Comparison of ENCODE assay signal across 8 cellular contexts in the genomic region with DNA sequence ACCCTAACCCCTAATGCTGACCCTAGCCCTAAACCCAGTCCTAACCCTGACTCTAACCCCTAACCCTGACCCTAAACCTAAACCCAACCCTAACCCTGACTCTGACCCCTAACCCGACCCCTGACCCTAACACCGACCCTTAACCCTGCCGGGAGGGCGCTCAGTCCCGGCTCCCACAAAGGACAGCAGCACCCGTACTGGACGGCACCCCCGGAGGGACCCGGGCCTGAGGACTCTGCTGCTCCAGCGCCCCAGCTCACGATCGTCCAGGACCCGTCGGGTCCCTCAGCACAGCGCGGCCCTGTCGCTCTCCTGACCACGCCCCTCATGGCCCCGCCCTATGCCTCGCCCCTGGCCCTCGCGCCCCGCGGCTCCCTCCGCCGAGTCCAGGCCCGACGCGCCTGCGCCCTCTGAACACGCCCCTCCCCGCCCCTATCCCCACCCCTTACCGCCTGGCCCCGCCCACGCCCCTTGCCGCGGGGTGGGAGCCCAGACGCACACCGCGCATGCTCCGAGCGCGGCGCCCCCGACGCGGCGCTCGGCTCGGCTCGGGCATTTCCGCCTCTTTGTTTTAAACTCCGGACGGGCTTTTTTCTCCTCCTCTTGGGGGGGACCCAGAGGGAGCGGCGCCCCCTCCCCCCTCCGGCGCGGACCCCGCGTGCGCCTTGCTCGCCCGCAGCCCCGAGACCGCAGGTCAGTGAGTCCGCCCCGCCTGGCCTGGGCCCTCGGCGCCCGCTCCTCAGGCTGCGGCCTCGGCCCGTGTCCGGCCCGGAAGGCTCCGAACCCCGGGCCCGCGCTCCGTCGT. TPM values are rescaled to one million over a fixed set of nuclear protein-coding genes. Genes with fewer than 3 reads are reported as not detected.
DNase-seq lines count a peak whose midpoint lies in the region; ATAC-seq and TF ChIP-seq lines count a peak whose summit lies in the region.

TSS of gene PCGF3 (plus strand) at position 555 of the 805 bp plus-strand sequence. CDS start 27,849 bp downstream, outside the sequence.

- TF ChIP-seq CTCF in GM10266 (IDR thresholded peaks at IDR 0.05; ENCODE audit: control insufficient read depth, insufficient read depth, low read depth, missing control alignments) (no peak), omental fat pad (IDR thresholded peaks at IDR 0.05) (no peak)

- ATAC-seq in HG02623 (IDR thresholded peaks at IDR 0.05; ENCODE audit: unreplicated experiment) (peak; percentile 88), SK-N-SH treated with all-trans-retinoic acid at 6 μM for 48 hours (peak; percentile 96), omental fat pad (ENCODE audit: low FRiP score) (peak; percentile 97)

- peak; percentile 100 for DNase-seq in GM10266 (ENCODE audit: extremely low spot score)
- peak; percentile 90 for DNase-seq in NCI-H1092 treated with DMSO at 0.1 percent for 48 hours (lab: John Stamatoyannopoulos, UW)
- peak; percentile 94 for DNase-seq in globus pallidus (ENCODE audit: low spot score)
- DNase-seq in omental fat pad (ENCODE audit: low spot score) = peak; percentile 86

- H3K27ac Mint-ChIP-seq in activated naive CD4-positive, alpha-beta T cell treated with anti-CD3 and anti-CD28 coated beads, Interleukin-2, amount 50 U/mL, for 24 hours = peak within 1 kb of the TSS; percentile 7

- no peaks in the 10 kb centered on the region for H3K27me3 Mint-ChIP-seq in activated naive CD4-positive, alpha-beta T cell treated with anti-CD3 and anti-CD28 coated beads, Interleukin-2, amount 50 U/mL, for 24 hours

- H3K4me3 Mint-ChIP-seq in activated naive CD4-positive, alpha-beta T cell treated with anti-CD3 and anti-CD28 coated beads, Interleukin-2, amount 50 U/mL, for 24 hours = peak within 1 kb of the TSS; percentile 69

- H3K36me3 Mint-ChIP-seq in activated naive CD4-positive, alpha-beta T cell treated with anti-CD3 and anti-CD28 coated beads, Interleukin-2, amount 50 U/mL, for 24 hours = no peaks in the 10 kb centered on the region

- H3K4me1 Mint-ChIP-seq in activated naive CD4-positive, alpha-beta T cell treated with anti-CD3 and anti-CD28 coated beads, Interleukin-2, amount 50 U/mL, for 24 hours = peaks cover 22% of the 10 kb centered on the region

- H3K9me3 Mint-ChIP-seq in activated naive CD4-positive, alpha-beta T cell treated with anti-CD3 and anti-CD28 coated beads, Interleukin-2, amount 50 U/mL, for 24 hours = no peaks in the 10 kb centered on the region

- peak within 1 kb of the TSS; percentile 36 for H3K27ac ChIP-seq in temporal lobe (ENCODE audit: low read depth, low read length)

TF ChIP-seq in SK-N-SH treated with all-trans-retinoic acid at 6 μM for 48 hours, 23 proteins besides CTCF, POLR2A, EP300 and RAD21:
- TF ChIP-seq CSDC2 (CRISPR knock-in tag; IDR thresholded peaks at IDR 0.05) = no peak

RNA-seq across cellular contexts. Expression of gene PCGF3, which starts in this region (rescaled TPM):
- total RNA-seq in omental fat pad = 10 to 100 TPM; 31.0 to 67.1 (median 48.8) TPM
- 54.6 TPM for total RNA-seq in temporal lobe

Comparison
In these comparisons a context has a peak if more than half of its experiments do, and no peak if none do; other contexts are left out.
1. Peak in every context shown above with its lines: DNase-seq, ATAC-seq and H3K27ac ChIP-seq.